ENCODE assay signal across 2 cellular contexts in the genomic region with DNA sequence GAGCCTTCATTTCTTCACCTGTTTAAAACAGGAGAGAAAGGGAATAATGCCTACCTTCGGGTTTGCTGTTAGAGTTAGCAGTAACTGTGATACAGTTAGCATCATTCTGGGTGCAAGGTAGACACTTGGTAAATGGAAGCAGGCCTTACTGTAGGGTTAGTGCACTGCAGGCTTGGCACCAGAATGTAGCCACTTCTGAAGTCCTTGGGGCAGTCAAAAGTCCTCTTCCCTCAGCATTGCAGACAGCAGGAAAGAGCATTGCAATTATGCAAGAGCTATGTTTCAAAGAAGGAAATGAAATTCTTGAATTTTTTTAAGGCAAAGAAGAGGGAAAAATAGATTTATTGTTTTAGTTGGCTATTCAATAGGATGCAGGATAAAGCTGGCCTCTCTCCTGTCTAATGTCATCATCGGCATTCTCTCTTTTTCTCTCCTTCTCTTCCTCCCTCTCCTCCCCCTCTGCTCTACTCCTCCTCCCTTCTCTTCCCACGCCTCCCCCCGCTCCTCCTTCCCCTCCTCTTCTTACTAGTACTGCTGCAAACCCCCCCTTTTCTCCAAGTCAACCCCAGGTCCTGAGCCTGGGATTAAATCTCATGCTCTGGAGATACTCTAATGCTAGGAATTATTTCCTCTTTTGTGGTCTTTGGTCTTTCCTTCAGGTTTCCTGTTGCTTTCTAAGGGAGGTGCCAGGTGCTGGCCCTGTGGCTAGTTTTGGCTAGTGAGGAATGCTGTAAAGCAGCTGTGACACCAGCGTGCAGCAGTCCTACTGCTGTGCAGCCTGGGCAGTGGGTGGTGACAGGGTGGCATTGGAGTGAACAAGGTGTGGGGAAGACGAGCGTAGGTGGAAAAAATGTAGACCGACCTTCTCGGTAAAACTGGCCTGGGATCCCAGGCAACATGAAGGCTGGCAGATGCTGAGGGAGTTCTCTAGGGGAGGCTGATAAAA.
TF ChIP-seq lines count a peak whose summit lies in the region.

No MANE protein-coding gene starts in this region.

TF ChIP-seq in HEK293, 187 proteins besides CTCF, POLR2A, EP300 and RAD21:
- TF ChIP-seq EGR2 (tag by site-specific recombination; IDR thresholded peaks at IDR 0.05; ENCODE audit: low read depth) (0 out of 2 replicates have a peak, but pooled peaks have one; percentile 43), ZNF10 (tag by site-specific recombination; IDR thresholded peaks at IDR 0.05) (no peak), ZNF341 (tag by site-specific recombination; IDR thresholded peaks at IDR 0.05; ENCODE audit: low read depth) (peak; percentile 47; the same call in 1 of the 2 replicates), ZNF398 (tag by site-specific recombination; IDR thresholded peaks at IDR 0.05) (peak; percentile 63), ZFHX2 (tag by site-specific recombination; conservative IDR thresholded peaks at IDR 0.05) (0 out of 2 replicates have a peak, but pooled peaks have one; percentile 23)
TF ChIP-seq in HEK293: peak in this region for 4.

TF ChIP-seq in HepG2, 621 proteins besides CTCF, POLR2A, EP300 and RAD21:
- TF ChIP-seq HNRNPK (IDR thresholded peaks at IDR 0.05; ENCODE audit: low read depth, low read length, poor library complexity, severe bottlenecking) (peak; percentile 22), ZNF839 (CRISPR knock-in tag; IDR thresholded peaks at IDR 0.05; ENCODE audit: borderline replicate concordance) (no peak)
